8 cellular contexts compared by ENCODE assay signal in the genomic region with DNA sequence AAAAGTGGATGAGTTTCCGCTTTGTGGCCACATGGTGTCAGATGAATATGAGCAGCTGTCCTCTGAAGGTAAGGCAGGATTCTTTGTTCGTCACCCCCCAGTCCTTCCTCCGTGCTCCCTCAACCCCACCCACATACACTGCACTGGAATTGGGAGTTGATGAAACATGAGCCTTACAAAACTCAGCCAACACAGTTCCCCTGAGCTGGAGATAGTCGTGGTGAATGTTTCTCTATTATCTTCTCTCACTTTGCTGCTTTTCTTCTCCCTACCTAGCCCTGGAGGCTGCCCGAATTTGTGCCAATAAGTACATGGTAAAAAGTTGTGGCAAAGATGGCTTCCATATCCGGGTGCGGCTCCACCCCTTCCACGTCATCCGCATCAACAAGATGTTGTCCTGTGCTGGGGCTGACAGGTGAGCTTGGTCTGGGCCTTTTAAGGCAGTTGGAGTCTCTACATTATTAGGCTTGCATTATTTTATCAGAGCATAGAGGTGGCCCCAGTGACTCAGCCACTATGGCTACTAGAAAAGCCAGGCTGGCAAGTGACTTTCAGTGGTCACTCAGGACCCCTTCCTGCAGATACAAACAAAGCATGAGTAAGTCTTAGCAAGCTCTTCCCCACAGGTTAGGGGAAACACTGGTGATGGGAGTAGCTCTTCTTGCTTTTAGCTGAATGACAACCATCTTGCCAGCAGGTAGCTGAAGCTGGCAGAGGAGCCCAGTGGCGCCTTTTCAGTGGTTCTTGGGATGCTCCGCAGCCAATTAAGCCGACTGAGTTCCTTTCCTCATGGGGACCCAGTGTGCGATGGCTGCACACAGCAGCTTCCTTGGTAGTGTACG. TPM values are rescaled to one million over a fixed set of nuclear protein-coding genes. Genes with fewer than 3 reads are reported as not detected.
A peak's percentile ranks its signal among the peaks of the same experiment; 100 is the strongest.
DNase-seq lines count a peak whose midpoint lies in the region; ATAC-seq and TF ChIP-seq lines count a peak whose summit lies in the region.

No MANE protein-coding gene starts in this region.

- TF ChIP-seq EP300 in SK-N-SH (IDR thresholded peaks at IDR 0.05; ENCODE audit: borderline replicate concordance in 1 of 2, low read depth in 1 of 2, low read length in 1 of 2), result no peak

- H3K36me3 Mint-ChIP-seq in activated T-cell treated with anti-CD3 and anti-CD28 coated beads, Interleukin-2, amount 50 U/mL, for 72 hours (ENCODE audit: insufficient read depth in 2 of 2), result peaks cover 18 to 20% of the 10 kb centered on the region in 2 donors

- no peaks in the 10 kb centered on the region for H3K27me3 Mint-ChIP-seq in activated T-cell treated with anti-CD3 and anti-CD28 coated beads, Interleukin-2, amount 50 U/mL, for 72 hours (ENCODE audit: low read depth)

- H2AFZ ChIP-seq in SK-N-SH (ENCODE audit: low read depth), result no peak overlapping the region

- peak overlapping the region; percentile 99 for H3K27ac Mint-ChIP-seq in activated T-cell treated with anti-CD3 and anti-CD28 coated beads, Interleukin-2, amount 50 U/mL, for 72 hours

- H3K4me3 ChIP-seq in SK-N-SH (ENCODE audit: low read depth in 2 of 2, low read length in 1 of 2), result peak overlapping the region; percentile 81
- peak overlapping the region; percentile 87 for H3K4me3 ChIP-seq in iPS-18a (ENCODE audit: low read length)
- peak overlapping the region; percentile 71 to 88 (median 81) for H3K4me3 ChIP-seq in subcutaneous abdominal adipose tissue (ENCODE audit: low read depth in 1 of 5, low read length in 5 of 5)

- peaks cover 22% of the 10 kb centered on the region for H3K79me2 ChIP-seq in SK-N-SH (ENCODE audit: insufficient read depth)

- no peaks in the 10 kb centered on the region for H3K9me2 ChIP-seq in SK-N-SH

- no peaks in the 10 kb centered on the region for H3K9me3 Mint-ChIP-seq in activated T-cell treated with anti-CD3 and anti-CD28 coated beads, Interleukin-2, amount 50 U/mL, for 72 hours

- H3K4me2 ChIP-seq in SK-N-SH, result peak overlapping the region; percentile 77

- H3K9me3 ChIP-seq in SK-N-SH (no peaks in the 10 kb centered on the region), iPS-18a (ENCODE audit: control insufficient read depth, low read depth, low read length) (peaks cover 4% of the 10 kb centered on the region), subcutaneous abdominal adipose tissue (ENCODE audit: control insufficient read depth in 5 of 5, low read length in 5 of 5) (peaks cover 0 to 11% (median 5%) of the 10 kb centered on the region in 5 donors)

- no peak for TF ChIP-seq RAD21 in SK-N-SH (IDR thresholded peaks at IDR 0.05; ENCODE audit: low read length)

- H3K9ac ChIP-seq in SK-N-SH (peak overlapping the region; percentile 100), iPS-18a (ENCODE audit: low read length) (peak overlapping the region; percentile 99), subcutaneous abdominal adipose tissue (ENCODE audit: low read length in 5 of 5) (peak overlapping the region in 4 of 5 donors; percentile 56 to 87 (median 80))

- peaks cover 34% of the 10 kb centered on the region for H4K20me1 ChIP-seq in SK-N-SH (ENCODE audit: insufficient read depth)

- WGBS in SK-N-SH (ENCODE audit: low lambda C conversion rate), result 12% methylated on average over 9 of the region's 14 CpGs

- H3K27ac ChIP-seq in SK-N-SH (ENCODE audit: low read depth in 2 of 2, low read length in 1 of 2) (peak overlapping the region; percentile 95 to 96), iPS-18a (ENCODE audit: low read length) (no peak overlapping the region), subcutaneous abdominal adipose tissue (ENCODE audit: low read depth, low read length) (peak overlapping the region; percentile 95)

- DNase-seq in SK-N-SH (no peak), A172 (ENCODE audit: low spot score) (no peak), posterior vena cava (ENCODE audit: low spot score) (no peak), NCI-H446 (lab: John Stamatoyannopoulos, UW) (no peak)
- DNase-seq in activated T-cell treated with anti-CD3 and anti-CD28 coated beads, Interleukin-2, amount 50 U/mL, for 72 hours, result peak in 1 of 2 donors; percentile 33

- POLR2A ChIA-PET in SK-N-SH (lab: Yijun Ruan, JAX), result interaction anchor here (1.0 to 3.3 kb wide), 8 partner anchors 11 to 133 kb away, joined by 3 to 25 read pairs (median 6); a partner anchor contains a TSS

- intact Hi-C loops in posterior vena cava (cut with DNase I), result no loop called here

- CTCF ChIA-PET in SK-N-SH (lab: Yijun Ruan, JAX), result interaction anchor here (0.6 to 2.5 kb wide), 9 partner anchors 10 to 134 kb away, joined by 3 to 7 read pairs (median 3); a partner anchor contains a TSS

- TF ChIP-seq CTCF in SK-N-SH (IDR thresholded peaks at IDR 0.05), result no peak

- no peak for ATAC-seq in SK-N-SH treated with all-trans-retinoic acid at 6 μM for 48 hours
- ATAC-seq in activated T-cell treated with anti-CD3 and anti-CD28 coated beads, Interleukin-2, amount 50 U/mL, for 72 hours (replicated peaks in 1 of 2), result no peak

- peak overlapping the region; percentile 91 to 96 for H3K4me3 Mint-ChIP-seq in activated T-cell treated with anti-CD3 and anti-CD28 coated beads, Interleukin-2, amount 50 U/mL, for 72 hours

- peaks cover 0 to 6% of the 10 kb centered on the region in 2 experiments; a peak in 1 of 4 replicates for H3K4me1 ChIP-seq in SK-N-SH (ENCODE audit: control insufficient read depth in 1 of 2, insufficient read depth in 2 of 2, low read depth in 1 of 2, low read length in 1 of 2)
- no peaks in the 10 kb centered on the region for H3K4me1 ChIP-seq in iPS-18a (ENCODE audit: control insufficient read depth, low read depth, low read length)
- H3K4me1 ChIP-seq in subcutaneous abdominal adipose tissue (ENCODE audit: control insufficient read depth in 5 of 5, insufficient read depth in 5 of 5, low read length in 5 of 5), result peaks cover 8 to 29% (median 20%) of the 10 kb centered on the region in 5 donors

- H3K4me1 Mint-ChIP-seq in activated T-cell treated with anti-CD3 and anti-CD28 coated beads, Interleukin-2, amount 50 U/mL, for 72 hours (ENCODE audit: low read depth), result peaks cover 10% of the 10 kb centered on the region

- peaks cover 16 to 18% of the 10 kb centered on the region in 2 experiments for H3K36me3 ChIP-seq in SK-N-SH (replicated peaks in 1 of 2; ENCODE audit: control insufficient read depth in 1 of 2, insufficient read depth in 2 of 2, low read length in 1 of 2)
- H3K36me3 ChIP-seq in iPS-18a (ENCODE audit: control insufficient read depth, low read depth, low read length), result peaks cover 22% of the 10 kb centered on the region
- H3K36me3 ChIP-seq in subcutaneous abdominal adipose tissue (ENCODE audit: control insufficient read depth in 5 of 5, insufficient read depth in 5 of 5, low read length in 5 of 5), result peaks cover 0 to 41% (median 25%) of the 10 kb centered on the region in 5 donors

- no peaks in the 10 kb centered on the region for H3K27me3 ChIP-seq in SK-N-SH (ENCODE audit: insufficient read depth)
- H3K27me3 ChIP-seq in iPS-18a (ENCODE audit: control insufficient read depth, insufficient read depth, low read length), result no peaks in the 10 kb centered on the region
- H3K27me3 ChIP-seq in subcutaneous abdominal adipose tissue (ENCODE audit: control insufficient read depth in 5 of 5, insufficient read depth in 4 of 5, low read length in 5 of 5), result peaks cover 0 to 9% (median 0%) of the 10 kb centered on the region in 5 donors

- H3F3A ChIP-seq in SK-N-SH (replicated peaks; ENCODE audit: insufficient read depth), result peaks cover 41% of the 10 kb centered on the region

TF ChIP-seq in SK-N-SH, 30 proteins besides CTCF, POLR2A, EP300 and RAD21 (continues in another document):
- peak; percentile 52; the same call in 1 of the 2 replicates for TF ChIP-seq YY1 (IDR thresholded peaks at IDR 0.05; ENCODE audit: low read depth)

TF ChIP-seq in SK-N-SH treated with all-trans-retinoic acid at 6 μM for 48 hours, 23 proteins besides CTCF, POLR2A, EP300 and RAD21 (continues in another document):
- no peak for TF ChIP-seq ISL1 (CRISPR knock-in tag; IDR thresholded peaks at IDR 0.05)

RNA-seq across cellular contexts. Expression of a gene that starts 1.6 kb away (rescaled TPM):
- 4,562 and 7,172 TPM in 2 replicates for polyA plus RNA-seq in SK-N-SH (2012; rRNA removed)
- polyA plus RNA-seq in SK-N-SH (2012; cell fraction: cytosol; rRNA removed), result 3,969 and 6,678 TPM in 2 replicates
- polyA plus RNA-seq in SK-N-SH (2012; cell fraction: nucleus; rRNA removed), result 1,391 and 1,880 TPM in 2 replicates
- total RNA-seq in activated T-cell treated with anti-CD3 and anti-CD28 coated beads, Interleukin-2, amount 50 U/mL, for 72 hours, result 1,000 to 10,000 TPM; 3,958 to 4,635 TPM
- total RNA-seq in A172 (2014; rRNA removed; shearing (Covaris generic)), result 2,649 and 4,739 TPM in 2 replicates
- total RNA-seq in posterior vena cava, result 1,000 to 10,000 TPM; 2,294 to 2,387 TPM

RNA-seq across cellular contexts. Expression of a gene that starts 9.3 kb away (rescaled TPM):
- polyA plus RNA-seq in SK-N-SH (2012; rRNA removed), result 18.2 and 22.5 TPM in 2 replicates
- polyA plus RNA-seq in SK-N-SH (2012; cell fraction: cytosol; rRNA removed), result 13.3 and 17.5 TPM in 2 replicates
- 30.6 and 31.9 TPM in 2 replicates for polyA plus RNA-seq in SK-N-SH (2012; cell fraction: nucleus; rRNA removed)
- total RNA-seq in activated T-cell treated with anti-CD3 and anti-CD28 coated beads, Interleukin-2, amount 50 U/mL, for 72 hours, result 10 to 100 TPM in 1 of 2 donors, 1 to 10 TPM in 1; 9.3 to 11.4 TPM
- total RNA-seq in A172 (2014; rRNA removed; shearing (Covaris generic)), result 65.3 and 70.8 TPM in 2 replicates
- 10 to 100 TPM; 15.9 to 20.0 TPM for total RNA-seq in posterior vena cava

RNA-seq across cellular contexts. Expression of a gene that starts 11.6 kb away (rescaled TPM):
- polyA plus RNA-seq in SK-N-SH (2012; rRNA removed), result 34.0 and 35.7 TPM in 2 replicates
- 9.7 and 12.5 TPM in 2 replicates for polyA plus RNA-seq in SK-N-SH (2012; cell fraction: cytosol; rRNA removed)
- polyA plus RNA-seq in SK-N-SH (2012; cell fraction: nucleus; rRNA removed), result 280 and 309 TPM in 2 replicates
- 100 to 1,000 TPM in 1 of 2 donors, 10 to 100 TPM in 1; 89.0 to 106 TPM for total RNA-seq in activated T-cell treated with anti-CD3 and anti-CD28 coated beads, Interleukin-2, amount 50 U/mL, for 72 hours
- total RNA-seq in A172 (2014; rRNA removed; shearing (Covaris generic)), result 29.8 and 43.7 TPM in 2 replicates
- total RNA-seq in posterior vena cava, result 10 to 100 TPM; 25.3 to 28.1 TPM

RNA-seq across cellular contexts. Expression of a gene that starts 20.7 kb away (rescaled TPM):
- 40.4 and 68.0 TPM in 2 replicates for polyA plus RNA-seq in SK-N-SH (2012; rRNA removed)
- 53.2 and 69.8 TPM in 2 replicates for polyA plus RNA-seq in SK-N-SH (2012; cell fraction: cytosol; rRNA removed)
- polyA plus RNA-seq in SK-N-SH (2012; cell fraction: nucleus; rRNA removed), result 82.3 and 105 TPM in 2 replicates
- total RNA-seq in activated T-cell treated with anti-CD3 and anti-CD28 coated beads, Interleukin-2, amount 50 U/mL, for 72 hours, result 10 to 100 TPM; 91.0 to 92.9 TPM
- 73.1 and 82.0 TPM in 2 replicates for total RNA-seq in A172 (2014; rRNA removed; shearing (Covaris generic))
- total RNA-seq in posterior vena cava, result 10 to 100 TPM; 61.8 to 67.2 TPM

RNA-seq across cellular contexts. Expression of a gene that starts 25.3 kb away (rescaled TPM):
- 364 and 550 TPM in 2 replicates for polyA plus RNA-seq in SK-N-SH (2012; rRNA removed)
- polyA plus RNA-seq in SK-N-SH (2012; cell fraction: cytosol; rRNA removed), result 152 and 241 TPM in 2 replicates
- 1,312 and 1,452 TPM in 2 replicates for polyA plus RNA-seq in SK-N-SH (2012; cell fraction: nucleus; rRNA removed)
- 100 to 1,000 TPM; 755 to 777 TPM for total RNA-seq in activated T-cell treated with anti-CD3 and anti-CD28 coated beads, Interleukin-2, amount 50 U/mL, for 72 hours
- 2,064 and 2,561 TPM in 2 replicates for total RNA-seq in A172 (2014; rRNA removed; shearing (Covaris generic))
- 1,000 to 10,000 TPM; 5,571 to 6,731 TPM for total RNA-seq in posterior vena cava
